In the genomic region with DNA sequence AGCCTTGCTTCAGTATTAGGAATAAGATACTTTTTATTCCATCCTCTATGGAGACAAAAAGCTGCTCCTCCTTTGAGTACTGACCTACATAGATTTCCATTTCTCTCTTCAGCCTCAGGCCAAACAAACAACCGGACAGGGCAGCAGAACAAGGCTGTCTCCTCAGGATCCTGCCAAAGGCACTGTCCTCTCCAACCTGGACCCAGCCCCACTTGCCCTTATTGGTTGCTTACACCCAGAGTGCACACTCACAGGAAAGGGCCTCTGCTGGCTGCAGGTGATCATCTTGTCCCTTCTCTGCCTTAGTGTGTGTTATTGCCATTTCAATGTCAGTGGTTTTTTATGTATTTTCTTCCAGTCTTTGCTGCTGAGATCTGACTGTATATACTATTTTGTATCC, we compare ENCODE assay signal across 20 cellular contexts. TPM values are rescaled to one million over a fixed set of nuclear protein-coding genes. Genes with fewer than 3 reads are reported as not detected.
A peak's percentile ranks its signal among the peaks of the same experiment; 100 is the strongest.
DNase-seq lines count a peak whose midpoint lies in the region; ATAC-seq, FAIRE-seq and TF ChIP-seq lines count a peak whose summit lies in the region.
"Had no signal": no experiment of that assay in that cellular context is flagged by ENCODE, and none has a peak within 500 bp of the region (broad histone marks: within the 10 kb centered on the region; RNA-seq: fewer than 3 reads in every experiment).

No MANE protein-coding gene starts in this region.

- no peak for DNase-seq in activated naive CD4-positive, alpha-beta T cell treated with anti-CD3 and anti-CD28 coated beads, Interleukin-2, amount 50 U/mL, for 16 hours
- no peak for DNase-seq in astrocyte (ENCODE audit: low read depth)
- no peak for DNase-seq in activated T-helper 1 cell treated with anti-CD3 and anti-CD28 coated beads, Interleukin-12 subunit alpha, Interleukin-12 subunit beta, Interleukin-2, Interleukin-4 antibody, amounts not matched to agents 30 ng/mL and 10 ng/mL and 1 ng/mL, durations not matched to agents 14 hours and 24 hours and 36 hours (ENCODE audit: low spot score)
- no peak for DNase-seq in GM13976 (ENCODE audit: low spot score)
- DNase-seq: activated CD8-positive, alpha-beta memory T cell treated with anti-CD3 and anti-CD28 coated beads for 24 hours; effector CD8-positive, alpha-beta T cell; left cardiac atrium; NCI-H1092 treated with DMSO at 0.1 percent for 48 hours; NCI-H2081; posterior cingulate gyrus; SHP77 treated with DMSO at 0.1 percent for 48 hours; stimulated activated naive B cell treated with anti-CD40 and anti-IgM and Interleukin-4, amounts not matched to agents 10 μg/mL and 1 μg/mL and 100 μg/mL, for 72 hours; T-helper 1 cell had no signal

- H4K20me1 ChIP-seq in astrocyte (ENCODE audit: insufficient read depth, low read length): no peaks in the 10 kb centered on the region

- H3K9me3 ChIP-seq in astrocyte (ENCODE audit: insufficient read depth, low read depth, low read length): no peaks in the 10 kb centered on the region
- H3K9me3 ChIP-seq: esophagus muscularis mucosa, tibial nerve had no signal

- H3K9ac ChIP-seq in astrocyte (ENCODE audit: low read length): no peak overlapping the region

- no peaks in the 10 kb centered on the region for H3K27me3 ChIP-seq in astrocyte (ENCODE audit: insufficient read depth, low read length)
- no peaks in the 10 kb centered on the region for H3K27me3 ChIP-seq in layer of hippocampus (ENCODE audit: control insufficient read depth, insufficient read depth, low read length)
- H3K27me3 ChIP-seq: esophagus muscularis mucosa, tibial nerve had no signal

- peaks cover 8% of the 10 kb centered on the region for H3K36me3 Mint-ChIP-seq in activated naive CD4-positive, alpha-beta T cell treated with anti-CD3 and anti-CD28 coated beads, Interleukin-2, amount 50 U/mL, for 24 hours
- H3K36me3 Mint-ChIP-seq in astrocyte (ENCODE audit: low read depth, unreplicated experiment): peaks cover 18% of the 10 kb centered on the region
- H3K36me3 Mint-ChIP-seq in activated T-helper 1 cell treated with anti-CD3 and anti-CD28 coated beads, Interleukin-12 subunit alpha, Interleukin-12 subunit beta, Interleukin-2, Interleukin-4 antibody, amounts not matched to agents 30 ng/mL and 10 ng/mL and 1 ng/mL, durations not matched to agents 14 hours and 24 hours and 36 hours (ENCODE audit: low read depth): peaks cover 60% of the 10 kb centered on the region

- H3K36me3 ChIP-seq in astrocyte (ENCODE audit: insufficient read depth, low read length): peaks cover 29% of the 10 kb centered on the region

- intact Hi-C loops in activated T-helper 1 cell treated with anti-CD3 and anti-CD28 coated beads, Interleukin-12 subunit alpha, Interleukin-12 subunit beta, Interleukin-2, Interleukin-4 antibody, amounts not matched to agents 30 ng/mL and 10 ng/mL and 1 ng/mL, durations not matched to agents 14 hours and 24 hours and 36 hours (cut with micrococcal nuclease): no loop called here

- no peak overlapping the region for H2AFZ ChIP-seq in astrocyte (ENCODE audit: low read depth, low read length)

- TF ChIP-seq CTCF in astrocyte (IDR thresholded peaks at IDR 0.05; ENCODE audit: insufficient read depth, low read depth, low read length) (no peak), GM13976 (IDR thresholded peaks at IDR 0.05; ENCODE audit: borderline replicate concordance, control extremely low read depth, extremely low read depth, insufficient read depth, missing control alignments) (no peak)

- FAIRE-seq in astrocyte (lab: Jason Lieb, UNC): no peak

- H3K27ac ChIP-seq in astrocyte (ENCODE audit: low read depth, low read length) (no peak overlapping the region), layer of hippocampus (ENCODE audit: low read depth, low read length) (peak overlapping the region; percentile 49), temporal lobe (ENCODE audit: low read depth, low read length) (peak overlapping the region; percentile 66)
- H3K27ac ChIP-seq: C4-2B, tibial nerve had no signal

- H3K4me3 Mint-ChIP-seq in activated naive CD4-positive, alpha-beta T cell treated with anti-CD3 and anti-CD28 coated beads, Interleukin-2, amount 50 U/mL, for 24 hours: no peak overlapping the region
- H3K4me3 Mint-ChIP-seq in astrocyte (ENCODE audit: unreplicated experiment): no peak overlapping the region
- H3K4me3 Mint-ChIP-seq in activated T-helper 1 cell treated with anti-CD3 and anti-CD28 coated beads, Interleukin-12 subunit alpha, Interleukin-12 subunit beta, Interleukin-2, Interleukin-4 antibody, amounts not matched to agents 30 ng/mL and 10 ng/mL and 1 ng/mL, durations not matched to agents 14 hours and 24 hours and 36 hours: no peak overlapping the region
- H3K4me3 Mint-ChIP-seq: stimulated activated naive B cell treated with anti-CD40 and anti-IgM and Interleukin-4, amounts not matched to agents 10 μg/mL and 1 μg/mL and 100 μg/mL, for 72 hours had no signal

- no peaks in the 10 kb centered on the region for H3K27me3 Mint-ChIP-seq in activated naive CD4-positive, alpha-beta T cell treated with anti-CD3 and anti-CD28 coated beads, Interleukin-2, amount 50 U/mL, for 24 hours
- no peaks in the 10 kb centered on the region for H3K27me3 Mint-ChIP-seq in astrocyte (ENCODE audit: low read depth, unreplicated experiment)
- no peaks in the 10 kb centered on the region for H3K27me3 Mint-ChIP-seq in activated T-helper 1 cell treated with anti-CD3 and anti-CD28 coated beads, Interleukin-12 subunit alpha, Interleukin-12 subunit beta, Interleukin-2, Interleukin-4 antibody, amounts not matched to agents 30 ng/mL and 10 ng/mL and 1 ng/mL, durations not matched to agents 14 hours and 24 hours and 36 hours (ENCODE audit: insufficient read depth)
- H3K27me3 Mint-ChIP-seq: stimulated activated naive B cell treated with anti-CD40 and anti-IgM and Interleukin-4, amounts not matched to agents 10 μg/mL and 1 μg/mL and 100 μg/mL, for 72 hours had no signal

- peaks cover 4% of the 10 kb centered on the region for H3K4me1 Mint-ChIP-seq in activated naive CD4-positive, alpha-beta T cell treated with anti-CD3 and anti-CD28 coated beads, Interleukin-2, amount 50 U/mL, for 24 hours
- no peaks in the 10 kb centered on the region for H3K4me1 Mint-ChIP-seq in astrocyte (ENCODE audit: low read depth, unreplicated experiment)
- no peaks in the 10 kb centered on the region for H3K4me1 Mint-ChIP-seq in activated T-helper 1 cell treated with anti-CD3 and anti-CD28 coated beads, Interleukin-12 subunit alpha, Interleukin-12 subunit beta, Interleukin-2, Interleukin-4 antibody, amounts not matched to agents 30 ng/mL and 10 ng/mL and 1 ng/mL, durations not matched to agents 14 hours and 24 hours and 36 hours (ENCODE audit: low read depth)
- H3K4me1 Mint-ChIP-seq: stimulated activated naive B cell treated with anti-CD40 and anti-IgM and Interleukin-4, amounts not matched to agents 10 μg/mL and 1 μg/mL and 100 μg/mL, for 72 hours had no signal

- H3K4me2 ChIP-seq in astrocyte (ENCODE audit: low read length): no peak overlapping the region

- in situ Hi-C loops in GM13976 (cut with MboI; ENCODE audit: low sequenced_read_pairs, unreplicated experiment): loop anchor here (10.0 kb wide), 1 partner anchor 88 kb away; no protein-coding TSS in a partner anchor

- no peaks in the 10 kb centered on the region for H3K79me2 ChIP-seq in astrocyte (ENCODE audit: insufficient read depth, low read length)

- peak overlapping the region; percentile 82 for H3K27ac Mint-ChIP-seq in activated naive CD4-positive, alpha-beta T cell treated with anti-CD3 and anti-CD28 coated beads, Interleukin-2, amount 50 U/mL, for 24 hours
- H3K27ac Mint-ChIP-seq in astrocyte (ENCODE audit: unreplicated experiment): peak overlapping the region; percentile 50
- no peak overlapping the region for H3K27ac Mint-ChIP-seq in activated T-helper 1 cell treated with anti-CD3 and anti-CD28 coated beads, Interleukin-12 subunit alpha, Interleukin-12 subunit beta, Interleukin-2, Interleukin-4 antibody, amounts not matched to agents 30 ng/mL and 10 ng/mL and 1 ng/mL, durations not matched to agents 14 hours and 24 hours and 36 hours

- H3K4me3 ChIP-seq in astrocyte (ENCODE audit: insufficient read depth, low read depth, low read length): no peak overlapping the region
- H3K4me3 ChIP-seq: esophagus muscularis mucosa, tibial nerve had no signal

- no peaks in the 10 kb centered on the region for H3K4me1 ChIP-seq in astrocyte (ENCODE audit: insufficient read depth, low read length)
- H3K4me1 ChIP-seq: tibial nerve had no signal

- no peaks in the 10 kb centered on the region for H3K9me3 Mint-ChIP-seq in activated naive CD4-positive, alpha-beta T cell treated with anti-CD3 and anti-CD28 coated beads, Interleukin-2, amount 50 U/mL, for 24 hours
- H3K9me3 Mint-ChIP-seq in astrocyte (ENCODE audit: unreplicated experiment): no peaks in the 10 kb centered on the region
- no peaks in the 10 kb centered on the region for H3K9me3 Mint-ChIP-seq in activated T-helper 1 cell treated with anti-CD3 and anti-CD28 coated beads, Interleukin-12 subunit alpha, Interleukin-12 subunit beta, Interleukin-2, Interleukin-4 antibody, amounts not matched to agents 30 ng/mL and 10 ng/mL and 1 ng/mL, durations not matched to agents 14 hours and 24 hours and 36 hours
- H3K9me3 Mint-ChIP-seq: stimulated activated naive B cell treated with anti-CD40 and anti-IgM and Interleukin-4, amounts not matched to agents 10 μg/mL and 1 μg/mL and 100 μg/mL, for 72 hours had no signal

- ATAC-seq in GM18873 (IDR thresholded peaks at IDR 0.05; ENCODE audit: low FRiP score, unreplicated experiment): no peak
- ATAC-seq: left cardiac atrium; stimulated activated naive B cell treated with anti-CD40 and anti-IgM and Interleukin-4, amounts not matched to agents 10 μg/mL and 1 μg/mL and 100 μg/mL, for 72 hours had no signal

RNA-seq across cellular contexts. Expression of gene LIG3, which starts 26.6 kb away (rescaled TPM):
- total RNA-seq in astrocyte (27.8 and 30.7 TPM in 2 replicates), temporal lobe (30.5 TPM)
- total RNA-seq in activated T-helper 1 cell treated with anti-CD3 and anti-CD28 coated beads, Interleukin-12 subunit alpha, Interleukin-12 subunit beta, Interleukin-2, Interleukin-4 antibody, amounts not matched to agents 30 ng/mL and 10 ng/mL and 1 ng/mL, durations not matched to agents 14 hours and 24 hours and 36 hours: 70.9 and 75.2 TPM in 2 replicates

RNA-seq across cellular contexts. Expression of gene ZNF830, which starts 45.6 kb away (rescaled TPM):
- total RNA-seq in astrocyte: 8.6 and 12.1 TPM in 2 replicates
- total RNA-seq in temporal lobe: 17.2 TPM
- total RNA-seq in activated T-helper 1 cell treated with anti-CD3 and anti-CD28 coated beads, Interleukin-12 subunit alpha, Interleukin-12 subunit beta, Interleukin-2, Interleukin-4 antibody, amounts not matched to agents 30 ng/mL and 10 ng/mL and 1 ng/mL, durations not matched to agents 14 hours and 24 hours and 36 hours: 28.0 and 29.7 TPM in 2 replicates

RNA-seq across cellular contexts. Expression of gene CCT6B, which starts 45.7 kb away (rescaled TPM):
- 2.1 and 2.6 TPM in 2 replicates for total RNA-seq in astrocyte
- 1.7 TPM for total RNA-seq in temporal lobe
- total RNA-seq in activated T-helper 1 cell treated with anti-CD3 and anti-CD28 coated beads, Interleukin-12 subunit alpha, Interleukin-12 subunit beta, Interleukin-2, Interleukin-4 antibody, amounts not matched to agents 30 ng/mL and 10 ng/mL and 1 ng/mL, durations not matched to agents 14 hours and 24 hours and 36 hours: 0.96 and 1.0 TPM in 2 replicates

RNA-seq across cellular contexts. Expression of gene RFFL, which starts 56.5 kb away (rescaled TPM):
- total RNA-seq in astrocyte (9.5 and 11.1 TPM in 2 replicates), temporal lobe (7.1 TPM)
- 28.1 and 28.2 TPM in 2 replicates for total RNA-seq in activated T-helper 1 cell treated with anti-CD3 and anti-CD28 coated beads, Interleukin-12 subunit alpha, Interleukin-12 subunit beta, Interleukin-2, Interleukin-4 antibody, amounts not matched to agents 30 ng/mL and 10 ng/mL and 1 ng/mL, durations not matched to agents 14 hours and 24 hours and 36 hours
